ENCODE assay signal across 29 cellular contexts in the genomic region with DNA sequence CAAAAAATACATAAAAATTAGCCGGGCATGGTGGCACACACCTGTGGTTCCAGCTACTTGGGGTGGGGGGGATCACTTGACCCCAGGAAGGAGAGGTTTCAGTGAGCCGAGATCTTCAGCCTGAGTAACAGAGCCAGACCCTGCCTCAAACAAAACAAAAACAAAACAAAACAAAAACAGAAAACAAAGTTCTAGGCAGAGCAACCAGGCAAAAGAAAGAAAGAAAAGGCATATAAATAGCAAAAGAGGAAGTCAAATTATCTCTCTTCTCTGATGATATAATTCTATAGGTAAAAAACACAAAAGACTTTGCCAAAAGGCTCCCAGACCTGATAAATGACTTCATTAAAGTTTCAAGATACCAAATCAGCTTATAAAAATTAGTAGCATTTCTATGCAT.
"Had no signal": no experiment of that assay in that cellular context is flagged by ENCODE, and none has a peak within 500 bp of the region (broad histone marks: within the 10 kb centered on the region; RNA-seq: fewer than 3 reads in every experiment).

No MANE protein-coding gene starts in this region.

- H3K36me3 ChIP-seq: adrenal gland, esophagus muscularis mucosa, gastrocnemius medialis, heart left ventricle had no signal

- H3K4me1 ChIP-seq: adrenal gland, body of pancreas, esophagus muscularis mucosa, gastrocnemius medialis had no signal

- DNase-seq: activated CD4-positive, alpha-beta memory T cell treated with anti-CD3 and anti-CD28 coated beads for 36 hours; activated CD4-positive, alpha-beta T cell treated with anti-CD3 and anti-CD28 coated beads for 36 hours; activated CD4-positive, alpha-beta T cell treated with anti-CD3 and anti-CD28 coated beads, Interleukin-2, amount 10 ng/mL, durations not matched to agents 24 days and 14 days; activated CD4-positive, CD25-positive, alpha-beta regulatory T cell; activated CD4-positive, CD25-positive, alpha-beta regulatory T cell treated with anti-CD3 and anti-CD28 coated beads, Interleukin-2, amount 50 U/mL, for 72 hours; activated CD8-positive, alpha-beta memory T cell treated with anti-CD3 and anti-CD28 coated beads, Interleukin-2, amount 10 ng/mL, durations not matched to agents 7 days and 5 days; activated CD8-positive, alpha-beta memory T cell treated with anti-CD3 and anti-CD28 coated beads, Interleukin-2, amount 50 U/mL, for 4 hours; activated CD8-positive, alpha-beta T cell treated with anti-CD3 and anti-CD28 coated beads, Interleukin-2, amount 10 ng/mL, durations not matched to agents 7 days and 5 days; activated effector memory CD4-positive, alpha-beta T cell treated with anti-CD3 and anti-CD28 coated beads, Interleukin-2, amount 50 U/mL, for 16 hours; activated naive CD4-positive, alpha-beta T cell treated with anti-CD3 and anti-CD28 coated beads for 36 hours; activated naive CD8-positive, alpha-beta T cell treated with anti-CD3 and anti-CD28 coated beads for 36 hours; activated naive CD8-positive, alpha-beta T cell treated with anti-CD3 and anti-CD28 coated beads, Interleukin-2, amount 50 U/mL, for 24 hours; activated T-cell treated with anti-CD3 and anti-CD28 coated beads, Interleukin-2, amount 50 U/mL, for 1 hour; activated T-cell treated with anti-CD3 and anti-CD28 coated beads, Interleukin-2, amount 50 U/mL, for 48 hours; adrenal gland; amygdala; aorta; body of pancreas; caudate nucleus; cortex of kidney; dermis blood vessel endothelial cell; effector CD4-positive, alpha-beta T cell; effector memory CD8-positive, alpha-beta T cell; erythroblast; foreskin keratinocyte; gastrocnemius medialis; glutamatergic neuron; heart left ventricle had no signal

- H3K27ac ChIP-seq: adrenal gland, body of pancreas, esophagus muscularis mucosa, foreskin keratinocyte, gastrocnemius medialis, heart left ventricle had no signal

- ATAC-seq: activated CD4-positive, alpha-beta T cell treated with anti-CD3 and anti-CD28 coated beads for 36 hours; activated CD8-positive, alpha-beta memory T cell treated with anti-CD3 and anti-CD28 coated beads, Interleukin-2, amount 10 ng/mL, durations not matched to agents 7 days and 5 days; activated CD8-positive, alpha-beta T cell treated with anti-CD3 and anti-CD28 coated beads, Interleukin-2, amount 10 ng/mL, durations not matched to agents 7 days and 5 days; activated naive CD8-positive, alpha-beta T cell treated with anti-CD3 and anti-CD28 coated beads, Interleukin-2, amount 50 U/mL, for 24 hours; body of pancreas; effector memory CD8-positive, alpha-beta T cell; foreskin keratinocyte; gastrocnemius medialis; heart left ventricle had no signal

- H3K9me3 ChIP-seq: adrenal gland, body of pancreas, gastrocnemius medialis had no signal

- H3K4me3 ChIP-seq: adrenal gland, body of pancreas, esophagus muscularis mucosa, gastrocnemius medialis, heart left ventricle had no signal

- H3K27me3 ChIP-seq: adrenal gland, body of pancreas, esophagus muscularis mucosa, foreskin keratinocyte, gastrocnemius medialis, heart left ventricle had no signal
